1 cellular context compared by ENCODE assay signal in genomic region chr3:5013021-5013906, GRCh38.
TF ChIP-seq lines count a peak whose summit lies in the region.

No MANE protein-coding gene starts in this region.

TF ChIP-seq in K562, 482 proteins besides CTCF, POLR2A, EP300 and RAD21 (continued from another document and continues in another):
- TF ChIP-seq, protein P1, sequence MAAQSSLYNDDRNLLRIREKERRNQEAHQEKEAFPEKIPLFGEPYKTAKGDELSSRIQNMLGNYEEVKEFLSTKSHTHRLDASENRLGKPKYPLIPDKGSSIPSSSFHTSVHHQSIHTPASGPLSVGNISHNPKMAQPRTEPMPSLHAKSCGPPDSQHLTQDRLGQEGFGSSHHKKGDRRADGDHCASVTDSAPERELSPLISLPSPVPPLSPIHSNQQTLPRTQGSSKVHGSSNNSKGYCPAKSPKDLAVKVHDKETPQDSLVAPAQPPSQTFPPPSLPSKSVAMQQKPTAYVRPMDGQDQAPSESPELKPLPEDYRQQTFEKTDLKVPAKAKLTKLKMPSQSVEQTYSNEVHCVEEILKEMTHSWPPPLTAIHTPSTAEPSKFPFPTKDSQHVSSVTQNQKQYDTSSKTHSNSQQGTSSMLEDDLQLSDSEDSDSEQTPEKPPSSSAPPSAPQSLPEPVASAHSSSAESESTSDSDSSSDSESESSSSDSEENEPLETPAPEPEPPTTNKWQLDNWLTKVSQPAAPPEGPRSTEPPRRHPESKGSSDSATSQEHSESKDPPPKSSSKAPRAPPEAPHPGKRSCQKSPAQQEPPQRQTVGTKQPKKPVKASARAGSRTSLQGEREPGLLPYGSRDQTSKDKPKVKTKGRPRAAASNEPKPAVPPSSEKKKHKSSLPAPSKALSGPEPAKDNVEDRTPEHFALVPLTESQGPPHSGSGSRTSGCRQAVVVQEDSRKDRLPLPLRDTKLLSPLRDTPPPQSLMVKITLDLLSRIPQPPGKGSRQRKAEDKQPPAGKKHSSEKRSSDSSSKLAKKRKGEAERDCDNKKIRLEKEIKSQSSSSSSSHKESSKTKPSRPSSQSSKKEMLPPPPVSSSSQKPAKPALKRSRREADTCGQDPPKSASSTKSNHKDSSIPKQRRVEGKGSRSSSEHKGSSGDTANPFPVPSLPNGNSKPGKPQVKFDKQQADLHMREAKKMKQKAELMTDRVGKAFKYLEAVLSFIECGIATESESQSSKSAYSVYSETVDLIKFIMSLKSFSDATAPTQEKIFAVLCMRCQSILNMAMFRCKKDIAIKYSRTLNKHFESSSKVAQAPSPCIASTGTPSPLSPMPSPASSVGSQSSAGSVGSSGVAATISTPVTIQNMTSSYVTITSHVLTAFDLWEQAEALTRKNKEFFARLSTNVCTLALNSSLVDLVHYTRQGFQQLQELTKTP (IDR thresholded peaks at IDR 0.05; ENCODE audit: low read depth in 1 of 2, partially characterized antibody in 2 of 2) = peak in 1 of 2 experiments; percentile 32
- no peak for TF ChIP-seq ZNF384 (IDR thresholded peaks at IDR 0.05; ENCODE audit: low read depth, low read length)
- peak; percentile 43 for TF ChIP-seq ASH1L (IDR thresholded peaks at IDR 0.05; ENCODE audit: borderline replicate concordance, low read depth, partially characterized antibody)
- no peak for TF ChIP-seq COPS2 (conservative IDR thresholded peaks at IDR 0.05)
- no peak for TF ChIP-seq FOS (IDR thresholded peaks at IDR 0.05; ENCODE audit: extremely low read depth, insufficient read length)
- TF ChIP-seq STAT5B (CRISPR knock-in tag; IDR thresholded peaks at IDR 0.05) = no peak
- TF ChIP-seq, protein P2, sequence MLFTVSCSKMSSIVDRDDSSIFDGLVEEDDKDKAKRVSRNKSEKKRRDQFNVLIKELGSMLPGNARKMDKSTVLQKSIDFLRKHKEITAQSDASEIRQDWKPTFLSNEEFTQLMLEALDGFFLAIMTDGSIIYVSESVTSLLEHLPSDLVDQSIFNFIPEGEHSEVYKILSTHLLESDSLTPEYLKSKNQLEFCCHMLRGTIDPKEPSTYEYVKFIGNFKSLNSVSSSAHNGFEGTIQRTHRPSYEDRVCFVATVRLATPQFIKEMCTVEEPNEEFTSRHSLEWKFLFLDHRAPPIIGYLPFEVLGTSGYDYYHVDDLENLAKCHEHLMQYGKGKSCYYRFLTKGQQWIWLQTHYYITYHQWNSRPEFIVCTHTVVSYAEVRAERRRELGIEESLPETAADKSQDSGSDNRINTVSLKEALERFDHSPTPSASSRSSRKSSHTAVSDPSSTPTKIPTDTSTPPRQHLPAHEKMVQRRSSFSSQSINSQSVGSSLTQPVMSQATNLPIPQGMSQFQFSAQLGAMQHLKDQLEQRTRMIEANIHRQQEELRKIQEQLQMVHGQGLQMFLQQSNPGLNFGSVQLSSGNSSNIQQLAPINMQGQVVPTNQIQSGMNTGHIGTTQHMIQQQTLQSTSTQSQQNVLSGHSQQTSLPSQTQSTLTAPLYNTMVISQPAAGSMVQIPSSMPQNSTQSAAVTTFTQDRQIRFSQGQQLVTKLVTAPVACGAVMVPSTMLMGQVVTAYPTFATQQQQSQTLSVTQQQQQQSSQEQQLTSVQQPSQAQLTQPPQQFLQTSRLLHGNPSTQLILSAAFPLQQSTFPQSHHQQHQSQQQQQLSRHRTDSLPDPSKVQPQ (CRISPR knock-in tag; IDR thresholded peaks at IDR 0.05; ENCODE audit: borderline replicate concordance) = peak; percentile 49; the same call in 1 of the 2 replicates
- TF ChIP-seq NFIC (IDR thresholded peaks at IDR 0.05) = peak; percentile 48
- TF ChIP-seq, protein P3, sequence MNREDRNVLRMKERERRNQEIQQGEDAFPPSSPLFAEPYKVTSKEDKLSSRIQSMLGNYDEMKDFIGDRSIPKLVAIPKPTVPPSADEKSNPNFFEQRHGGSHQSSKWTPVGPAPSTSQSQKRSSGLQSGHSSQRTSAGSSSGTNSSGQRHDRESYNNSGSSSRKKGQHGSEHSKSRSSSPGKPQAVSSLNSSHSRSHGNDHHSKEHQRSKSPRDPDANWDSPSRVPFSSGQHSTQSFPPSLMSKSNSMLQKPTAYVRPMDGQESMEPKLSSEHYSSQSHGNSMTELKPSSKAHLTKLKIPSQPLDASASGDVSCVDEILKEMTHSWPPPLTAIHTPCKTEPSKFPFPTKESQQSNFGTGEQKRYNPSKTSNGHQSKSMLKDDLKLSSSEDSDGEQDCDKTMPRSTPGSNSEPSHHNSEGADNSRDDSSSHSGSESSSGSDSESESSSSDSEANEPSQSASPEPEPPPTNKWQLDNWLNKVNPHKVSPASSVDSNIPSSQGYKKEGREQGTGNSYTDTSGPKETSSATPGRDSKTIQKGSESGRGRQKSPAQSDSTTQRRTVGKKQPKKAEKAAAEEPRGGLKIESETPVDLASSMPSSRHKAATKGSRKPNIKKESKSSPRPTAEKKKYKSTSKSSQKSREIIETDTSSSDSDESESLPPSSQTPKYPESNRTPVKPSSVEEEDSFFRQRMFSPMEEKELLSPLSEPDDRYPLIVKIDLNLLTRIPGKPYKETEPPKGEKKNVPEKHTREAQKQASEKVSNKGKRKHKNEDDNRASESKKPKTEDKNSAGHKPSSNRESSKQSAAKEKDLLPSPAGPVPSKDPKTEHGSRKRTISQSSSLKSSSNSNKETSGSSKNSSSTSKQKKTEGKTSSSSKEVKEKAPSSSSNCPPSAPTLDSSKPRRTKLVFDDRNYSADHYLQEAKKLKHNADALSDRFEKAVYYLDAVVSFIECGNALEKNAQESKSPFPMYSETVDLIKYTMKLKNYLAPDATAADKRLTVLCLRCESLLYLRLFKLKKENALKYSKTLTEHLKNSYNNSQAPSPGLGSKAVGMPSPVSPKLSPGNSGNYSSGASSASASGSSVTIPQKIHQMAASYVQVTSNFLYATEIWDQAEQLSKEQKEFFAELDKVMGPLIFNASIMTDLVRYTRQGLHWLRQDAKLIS (CRISPR knock-in tag; IDR thresholded peaks at IDR 0.05) = no peak
- TF ChIP-seq BCLAF1 (IDR thresholded peaks at IDR 0.05; ENCODE audit: borderline replicate concordance in 1 of 2, control insufficient read depth in 1 of 2, low read depth in 2 of 2, low read length in 1 of 2) = no peak
- peak; percentile 77; the same call in 1 of the 2 replicates for TF ChIP-seq FOXK1 (CRISPR knock-in tag; IDR thresholded peaks at IDR 0.05; ENCODE audit: borderline replicate concordance)
- TF ChIP-seq, protein P4, sequence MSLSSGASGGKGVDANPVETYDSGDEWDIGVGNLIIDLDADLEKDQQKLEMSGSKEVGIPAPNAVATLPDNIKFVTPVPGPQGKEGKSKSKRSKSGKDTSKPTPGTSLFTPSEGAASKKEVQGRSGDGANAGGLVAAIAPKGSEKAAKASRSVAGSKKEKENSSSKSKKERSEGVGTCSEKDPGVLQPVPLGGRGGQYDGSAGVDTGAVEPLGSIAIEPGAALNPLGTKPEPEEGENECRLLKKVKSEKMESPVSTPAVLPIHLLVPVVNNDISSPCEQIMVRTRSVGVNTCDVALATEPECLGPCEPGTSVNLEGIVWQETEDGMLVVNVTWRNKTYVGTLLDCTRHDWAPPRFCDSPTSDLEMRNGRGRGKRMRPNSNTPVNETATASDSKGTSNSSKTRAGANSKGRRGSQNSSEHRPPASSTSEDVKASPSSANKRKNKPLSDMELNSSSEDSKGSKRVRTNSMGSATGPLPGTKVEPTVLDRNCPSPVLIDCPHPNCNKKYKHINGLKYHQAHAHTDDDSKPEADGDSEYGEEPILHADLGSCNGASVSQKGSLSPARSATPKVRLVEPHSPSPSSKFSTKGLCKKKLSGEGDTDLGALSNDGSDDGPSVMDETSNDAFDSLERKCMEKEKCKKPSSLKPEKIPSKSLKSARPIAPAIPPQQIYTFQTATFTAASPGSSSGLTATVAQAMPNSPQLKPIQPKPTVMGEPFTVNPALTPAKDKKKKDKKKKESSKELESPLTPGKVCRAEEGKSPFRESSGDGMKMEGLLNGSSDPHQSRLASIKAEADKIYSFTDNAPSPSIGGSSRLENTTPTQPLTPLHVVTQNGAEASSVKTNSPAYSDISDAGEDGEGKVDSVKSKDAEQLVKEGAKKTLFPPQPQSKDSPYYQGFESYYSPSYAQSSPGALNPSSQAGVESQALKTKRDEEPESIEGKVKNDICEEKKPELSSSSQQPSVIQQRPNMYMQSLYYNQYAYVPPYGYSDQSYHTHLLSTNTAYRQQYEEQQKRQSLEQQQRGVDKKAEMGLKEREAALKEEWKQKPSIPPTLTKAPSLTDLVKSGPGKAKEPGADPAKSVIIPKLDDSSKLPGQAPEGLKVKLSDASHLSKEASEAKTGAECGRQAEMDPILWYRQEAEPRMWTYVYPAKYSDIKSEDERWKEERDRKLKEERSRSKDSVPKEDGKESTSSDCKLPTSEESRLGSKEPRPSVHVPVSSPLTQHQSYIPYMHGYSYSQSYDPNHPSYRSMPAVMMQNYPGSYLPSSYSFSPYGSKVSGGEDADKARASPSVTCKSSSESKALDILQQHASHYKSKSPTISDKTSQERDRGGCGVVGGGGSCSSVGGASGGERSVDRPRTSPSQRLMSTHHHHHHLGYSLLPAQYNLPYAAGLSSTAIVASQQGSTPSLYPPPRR (CRISPR knock-in tag; IDR thresholded peaks at IDR 0.05; ENCODE audit: borderline replicate concordance) = 0 out of 2 replicates have a peak, but pooled peaks have one; percentile 65
- no peak for TF ChIP-seq U2AF2 (optimal IDR thresholded peaks at IDR 0.05; ENCODE audit: low read depth, low read length)
- no peak for TF ChIP-seq ZNF224 (CRISPR knock-in tag; IDR thresholded peaks at IDR 0.05)
- TF ChIP-seq, protein P5, sequence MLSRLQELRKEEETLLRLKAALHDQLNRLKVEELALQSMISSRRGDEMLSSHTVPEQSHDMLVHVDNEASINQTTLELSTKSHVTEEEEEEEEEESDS (CRISPR knock-in tag; IDR thresholded peaks at IDR 0.05) = no peak
- no peak for TF ChIP-seq HDAC8 (tag; IDR thresholded peaks at IDR 0.05)
- TF ChIP-seq CHD1 (IDR thresholded peaks at IDR 0.05; ENCODE audit: low read length) = no peak
- no peak for TF ChIP-seq ARID4B (CRISPR knock-in tag; IDR thresholded peaks at IDR 0.05)
- no peak for TF ChIP-seq LEF1 (IDR thresholded peaks at IDR 0.05)
- peak; percentile 79 for TF ChIP-seq ZBTB7A (IDR thresholded peaks at IDR 0.05; ENCODE audit: borderline replicate concordance, control insufficient read depth, low read depth, low read length)
- TF ChIP-seq ZNF280A (IDR thresholded peaks at IDR 0.05; ENCODE audit: low read depth, partially characterized antibody) = no peak
- TF ChIP-seq, protein P6, sequence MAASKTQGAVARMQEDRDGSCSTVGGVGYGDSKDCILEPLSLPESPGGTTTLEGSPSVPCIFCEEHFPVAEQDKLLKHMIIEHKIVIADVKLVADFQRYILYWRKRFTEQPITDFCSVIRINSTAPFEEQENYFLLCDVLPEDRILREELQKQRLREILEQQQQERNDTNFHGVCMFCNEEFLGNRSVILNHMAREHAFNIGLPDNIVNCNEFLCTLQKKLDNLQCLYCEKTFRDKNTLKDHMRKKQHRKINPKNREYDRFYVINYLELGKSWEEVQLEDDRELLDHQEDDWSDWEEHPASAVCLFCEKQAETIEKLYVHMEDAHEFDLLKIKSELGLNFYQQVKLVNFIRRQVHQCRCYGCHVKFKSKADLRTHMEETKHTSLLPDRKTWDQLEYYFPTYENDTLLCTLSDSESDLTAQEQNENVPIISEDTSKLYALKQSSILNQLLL (CRISPR knock-in tag; IDR thresholded peaks at IDR 0.05; ENCODE audit: borderline replicate concordance) = no peak
- no peak for TF ChIP-seq ZNF561 (CRISPR knock-in tag; conservative IDR thresholded peaks at IDR 0.05)
- peak in 1 of 2 experiments; percentile 70; a peak in 1 of 4 replicates for TF ChIP-seq HDAC1 (IDR thresholded peaks at IDR 0.05)
- no peak for TF ChIP-seq PPARD (CRISPR knock-in tag; IDR thresholded peaks at IDR 0.05)
